Comparison of ENCODE assay signal across 1 cellular context in the genomic region with DNA sequence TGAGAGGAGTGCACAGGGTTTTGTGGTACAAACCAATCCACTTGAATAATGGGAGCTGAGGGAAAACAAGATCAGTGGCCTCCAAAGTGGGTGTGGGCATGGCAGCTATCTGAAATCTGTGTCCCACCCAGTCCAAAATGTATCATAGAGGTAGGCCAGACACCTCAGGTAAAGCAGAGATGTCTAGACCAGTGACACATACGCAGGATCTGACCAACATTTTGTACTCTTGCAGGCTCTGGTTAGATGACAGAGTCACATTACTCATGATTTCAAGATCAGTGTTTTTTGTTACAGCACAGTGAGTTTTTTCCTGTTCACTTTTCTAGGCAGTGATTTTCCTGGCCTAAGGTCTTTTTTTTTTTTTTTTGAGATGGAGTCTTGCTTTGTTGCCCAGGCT.
TF ChIP-seq lines count a peak whose summit lies in the region.

No MANE protein-coding gene starts in this region.

TF ChIP-seq in liver, 16 proteins besides CTCF, POLR2A, EP300 and RAD21 (continued from another document):
- TF ChIP-seq, protein P1, sequence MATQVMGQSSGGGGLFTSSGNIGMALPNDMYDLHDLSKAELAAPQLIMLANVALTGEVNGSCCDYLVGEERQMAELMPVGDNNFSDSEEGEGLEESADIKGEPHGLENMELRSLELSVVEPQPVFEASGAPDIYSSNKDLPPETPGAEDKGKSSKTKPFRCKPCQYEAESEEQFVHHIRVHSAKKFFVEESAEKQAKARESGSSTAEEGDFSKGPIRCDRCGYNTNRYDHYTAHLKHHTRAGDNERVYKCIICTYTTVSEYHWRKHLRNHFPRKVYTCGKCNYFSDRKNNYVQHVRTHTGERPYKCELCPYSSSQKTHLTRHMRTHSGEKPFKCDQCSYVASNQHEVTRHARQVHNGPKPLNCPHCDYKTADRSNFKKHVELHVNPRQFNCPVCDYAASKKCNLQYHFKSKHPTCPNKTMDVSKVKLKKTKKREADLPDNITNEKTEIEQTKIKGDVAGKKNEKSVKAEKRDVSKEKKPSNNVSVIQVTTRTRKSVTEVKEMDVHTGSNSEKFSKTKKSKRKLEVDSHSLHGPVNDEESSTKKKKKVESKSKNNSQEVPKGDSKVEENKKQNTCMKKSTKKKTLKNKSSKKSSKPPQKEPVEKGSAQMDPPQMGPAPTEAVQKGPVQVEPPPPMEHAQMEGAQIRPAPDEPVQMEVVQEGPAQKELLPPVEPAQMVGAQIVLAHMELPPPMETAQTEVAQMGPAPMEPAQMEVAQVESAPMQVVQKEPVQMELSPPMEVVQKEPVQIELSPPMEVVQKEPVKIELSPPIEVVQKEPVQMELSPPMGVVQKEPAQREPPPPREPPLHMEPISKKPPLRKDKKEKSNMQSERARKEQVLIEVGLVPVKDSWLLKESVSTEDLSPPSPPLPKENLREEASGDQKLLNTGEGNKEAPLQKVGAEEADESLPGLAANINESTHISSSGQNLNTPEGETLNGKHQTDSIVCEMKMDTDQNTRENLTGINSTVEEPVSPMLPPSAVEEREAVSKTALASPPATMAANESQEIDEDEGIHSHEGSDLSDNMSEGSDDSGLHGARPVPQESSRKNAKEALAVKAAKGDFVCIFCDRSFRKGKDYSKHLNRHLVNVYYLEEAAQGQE (IDR thresholded peaks at IDR 0.05) = no peak
- TF ChIP-seq YY1 (IDR thresholded peaks at IDR 0.05) (no peak), NR2F2 (IDR thresholded peaks at IDR 0.05) (no peak), GABPA (IDR thresholded peaks at IDR 0.05 in 1 of 2, conservative IDR thresholded peaks at IDR 0.05 in 1 of 2) (no peak), TAF1 (conservative IDR thresholded peaks at IDR 0.05) (no peak), FOXA2 (IDR thresholded peaks at IDR 0.05) (no peak), JUND (IDR thresholded peaks at IDR 0.05) (no peak)
- TF ChIP-seq, protein P2, sequence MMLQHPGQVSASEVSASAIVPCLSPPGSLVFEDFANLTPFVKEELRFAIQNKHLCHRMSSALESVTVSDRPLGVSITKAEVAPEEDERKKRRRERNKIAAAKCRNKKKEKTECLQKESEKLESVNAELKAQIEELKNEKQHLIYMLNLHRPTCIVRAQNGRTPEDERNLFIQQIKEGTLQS (IDR thresholded peaks at IDR 0.05) = no peak
TF ChIP-seq in liver: peak in this region for 0.
